Comparison of ENCODE assay signal across 20 cellular contexts in genomic region chr5:82593481-82593880, GRCh38.
DNase-seq lines count a peak whose midpoint lies in the region; TF ChIP-seq lines count a peak whose summit lies in the region.
"Had no signal": no experiment of that assay in that cellular context is flagged by ENCODE, and none has a peak within 500 bp of the region (broad histone marks: within the 10 kb centered on the region; RNA-seq: fewer than 3 reads in every experiment).

No MANE protein-coding gene starts in this region.

- H2AFZ ChIP-seq in smooth muscle cell (ENCODE audit: low read depth), result peak overlapping the region; percentile 45

- intact Hi-C loops in lower leg skin (cut with DNase I; ENCODE audit: low total_unique reads), result no loop called here

- H3K27ac ChIP-seq in brain microvascular endothelial cell (peak overlapping the region; percentile 73), smooth muscle cell (ENCODE audit: low read depth) (peak overlapping the region; percentile 91)
- H3K27ac ChIP-seq: thyroid gland had no signal

- H3K4me3 ChIP-seq in brain microvascular endothelial cell (ENCODE audit: low read depth, low read length) (no peak overlapping the region), fibroblast of villous mesenchyme (ENCODE audit: low read depth, low read length) (no peak overlapping the region), smooth muscle cell (no peak overlapping the region), lower leg skin (ENCODE audit: low read depth, poor library complexity, severe bottlenecking) (no peak overlapping the region)
- H3K4me3 ChIP-seq: thyroid gland had no signal

- H3K36me3 ChIP-seq in brain microvascular endothelial cell (replicated peaks) (no peaks in the 10 kb centered on the region), smooth muscle cell (ENCODE audit: low read depth) (no peaks in the 10 kb centered on the region)
- H3K36me3 ChIP-seq: thyroid gland had no signal

- WGBS in smooth muscle cell (ENCODE audit: low lambda C conversion rate), result 22% methylated on average over 1 of the region's 1 CpG
- WGBS in lower leg skin, 2 donors, result 39 to 41% methylated on average over 1 of the region's 1 CpG

- in situ Hi-C loops in brain microvascular endothelial cell (cut with HindIII; ENCODE audit: low pct_ligation_motif_present, low sequenced_read_pairs), result no loop called here

- peak overlapping the region; percentile 65 for H3K4me2 ChIP-seq in smooth muscle cell

- TF ChIP-seq CTCF in brain microvascular endothelial cell (IDR thresholded peaks at IDR 0.05; ENCODE audit: low read depth, low read length, missing control alignments) (no peak), fibroblast of villous mesenchyme (IDR thresholded peaks at IDR 0.05; ENCODE audit: insufficient read depth, low read depth, low read length) (no peak), smooth muscle cell (IDR thresholded peaks at IDR 0.05; ENCODE audit: borderline replicate concordance, insufficient read depth, poor library complexity, severe bottlenecking) (no peak), lower leg skin (IDR thresholded peaks at IDR 0.05) (no peak)

- no peaks in the 10 kb centered on the region for H4K20me1 ChIP-seq in smooth muscle cell (ENCODE audit: low read depth)

- TF ChIP-seq POLR2A in lower leg skin (IDR thresholded peaks at IDR 0.05), result no peak

- peaks cover 12% of the 10 kb centered on the region for H3K4me1 ChIP-seq in smooth muscle cell (ENCODE audit: low read depth)
- H3K4me1 ChIP-seq: thyroid gland had no signal

- H3K9me3 ChIP-seq in smooth muscle cell (replicated peaks; ENCODE audit: low read depth), result no peaks in the 10 kb centered on the region
- H3K9me3 ChIP-seq: thyroid gland had no signal

- H3K27me3 ChIP-seq in brain microvascular endothelial cell (replicated peaks) (no peaks in the 10 kb centered on the region), smooth muscle cell (ENCODE audit: low read depth) (no peaks in the 10 kb centered on the region)
- H3K27me3 ChIP-seq: thyroid gland had no signal

- H3K79me2 ChIP-seq in smooth muscle cell (ENCODE audit: low read depth), result no peaks in the 10 kb centered on the region

- peaks cover 7% of the 10 kb centered on the region for H3F3A ChIP-seq in smooth muscle cell (ENCODE audit: low read depth)

- DNase-seq in NCI-H226 (peak; percentile 16), brain microvascular endothelial cell (peak; percentile 79), fibroblast of villous mesenchyme (ENCODE audit: low read depth) (peak; percentile 38), smooth muscle cell (lab: John Stamatoyannopoulos, UW; ENCODE audit: unreplicated experiment) (no peak), DMS114 treated with DMSO at 0.1 percent for 48 hours (lab: John Stamatoyannopoulos, UW; ENCODE audit: unreplicated experiment) (no peak), lower leg skin (ENCODE audit: low spot score in 2 of 2) (no peak)
- DNase-seq in activated T-cell treated with anti-CD3 and anti-CD28 coated beads, Interleukin-2, amount 50 U/mL, for 48 hours, result no peak
- DNase-seq in effector CD8-positive, alpha-beta T cell (lab: John Stamatoyannopoulos, UW), result no peak
- DNase-seq: activated CD4-positive, CD25-positive, alpha-beta regulatory T cell treated with anti-CD3 and anti-CD28 coated beads, Interleukin-2, amount 50 U/mL, for 72 hours; activated CD8-positive, alpha-beta T cell treated with anti-CD3 and anti-CD28 coated beads for 36 hours; activated T-cell treated with anti-CD3 and anti-CD28 coated beads for 4 hours; amygdala; CD4-positive, alpha-beta memory T cell; immature natural killer cell; KG1; MV-4-11; stimulated activated CD4-positive, alpha-beta T cell treated with anti-CD3 and anti-CD28 coated beads, Interleukin-2, amount 100 ng/mL, for 48 hours; stimulated activated naive B cell treated with anti-CD40 and anti-IgM and Interleukin-4, amounts not matched to agents 10 μg/mL and 1 μg/mL and 100 μg/mL, for 72 hours; T1000; thyroid gland had no signal

- H3K9ac ChIP-seq in smooth muscle cell (ENCODE audit: low read depth), result peak overlapping the region; percentile 71

Comparison
In these comparisons a context has a peak if more than half of its experiments do, and no peak if none do; other contexts are left out.
1. DNase-seq: peak in NCI-H226 (single experiment), brain microvascular endothelial cell (single experiment) and fibroblast of villous mesenchyme (single experiment); none in smooth muscle cell (single experiment), DMS114 treated with DMSO at 0.1 percent for 48 hours (single experiment), lower leg skin (0 of 2), activated T-cell treated with anti-CD3 and anti-CD28 coated beads, Interleukin-2, amount 50 U/mL, for 48 hours (0 of 2) and effector CD8-positive, alpha-beta T cell (single experiment).